Comparison of ENCODE assay signal across 8 cellular contexts in genomic region chr10:73247509-73248258, GRCh38. TPM values are rescaled to one million over a fixed set of nuclear protein-coding genes. Genes with fewer than 3 reads are reported as not detected.
DNase-seq lines count a peak whose midpoint lies in the region; ATAC-seq and TF ChIP-seq lines count a peak whose summit lies in the region.

No MANE protein-coding gene starts in this region.

- H4K91ac ChIP-seq in mesenchymal stem cell (ENCODE audit: low read length), result no peak overlapping the region

- ATAC-seq in esophagus mucosa, result no peak
- no peak for ATAC-seq in HG03432 (IDR thresholded peaks at IDR 0.05; ENCODE audit: unreplicated experiment)
- no peak for ATAC-seq in HG02981 (IDR thresholded peaks at IDR 0.05; ENCODE audit: unreplicated experiment)

- H2BK120ac ChIP-seq in mesenchymal stem cell (ENCODE audit: low read depth, low read length), result no peak overlapping the region

- no peak overlapping the region for H2AFZ ChIP-seq in mesenchymal stem cell (ENCODE audit: low read depth, low read length)

- H2BK15ac ChIP-seq in mesenchymal stem cell (ENCODE audit: low read depth, poor library complexity, severe bottlenecking), result no peak overlapping the region

- no peak overlapping the region for H3K23ac ChIP-seq in mesenchymal stem cell (ENCODE audit: low read length in 2 of 2)

- peak overlapping the region; percentile 90 for H3K4me2 ChIP-seq in mesenchymal stem cell (ENCODE audit: low read length, poor library complexity, severe bottlenecking)

- H3K4me1 ChIP-seq in ascending aorta (peaks cover 7 to 27% of the 10 kb centered on the region in 2 donors), mesenchymal stem cell (ENCODE audit: control insufficient read depth, insufficient read depth, low read depth, low read length) (peaks cover 12% of the 10 kb centered on the region)

- H4K8ac ChIP-seq in mesenchymal stem cell (ENCODE audit: low read length), result no peak overlapping the region

- H3K4me3 ChIP-seq in HFF-Myc (replicated peaks; ENCODE audit: low read depth, low read length) (peak overlapping the region; percentile 71), ascending aorta (peak overlapping the region; percentile 92 to 93), mesenchymal stem cell (ENCODE audit: insufficient read depth in 1 of 2, low read depth in 1 of 2, low read length in 2 of 2) (peak overlapping the region in 1 of 2 experiments; percentile 91)

- DNase-seq in A172 (ENCODE audit: low spot score), result peak; percentile 16
- no peak for DNase-seq in HFF-Myc (ENCODE audit: extremely low read depth, low read depth)
- DNase-seq in ascending aorta (ENCODE audit: low spot score in 2 of 2), result no peak
- DNase-seq in mesenchymal stem cell, result peak; percentile 20
- DNase-seq in NCI-H748 (lab: John Stamatoyannopoulos, UW; ENCODE audit: unreplicated experiment), result no peak

- H3K27ac ChIP-seq in ascending aorta (peak overlapping the region; percentile 71 to 83), mesenchymal stem cell (ENCODE audit: low read length, poor library complexity, severe bottlenecking) (peak overlapping the region; percentile 64)

- H3K36me3 ChIP-seq in ascending aorta, result peaks cover 2 to 28% of the 10 kb centered on the region in 2 donors
- peaks cover 9 to 51% of the 10 kb centered on the region in 2 experiments for H3K36me3 ChIP-seq in mesenchymal stem cell (ENCODE audit: control insufficient read depth in 1 of 2, insufficient read depth in 2 of 2, low read depth in 1 of 2, low read length in 2 of 2)

- H3K9me3 ChIP-seq in ascending aorta, result no peaks in the 10 kb centered on the region
- no peaks in the 10 kb centered on the region for H3K9me3 ChIP-seq in mesenchymal stem cell (ENCODE audit: control insufficient read depth, low read length)

- intact Hi-C loops in ascending aorta (cut with DNase I), result loop anchor here (2.0 to 10.0 kb wide), 4 partner anchors 79 to 497 kb away; partner anchors contain the start of genes CFAP70, ECD, FAM149B1 and SEC24C

- TF ChIP-seq CTCF in HFF-Myc (IDR thresholded peaks at IDR 0.05; ENCODE audit: low read depth, low read length, missing control alignments) (no peak), ascending aorta (IDR thresholded peaks at IDR 0.05) (no peak)

- H3K27me3 ChIP-seq in ascending aorta (no peaks in the 10 kb centered on the region), mesenchymal stem cell (ENCODE audit: control insufficient read depth in 1 of 2, insufficient read depth in 1 of 2, low read length in 2 of 2) (no peaks in the 10 kb centered on the region)

- 66% methylated on average over 3 of the region's 4 CpGs for WGBS in mesenchymal stem cell

- peak overlapping the region; percentile 96 for H3K9ac ChIP-seq in mesenchymal stem cell (ENCODE audit: low read length)

- H2BK12ac ChIP-seq in mesenchymal stem cell (ENCODE audit: low read length in 2 of 2), result no peak overlapping the region

- no peak overlapping the region for H3K4ac ChIP-seq in mesenchymal stem cell (ENCODE audit: low read depth in 1 of 2, low read length in 2 of 2)

- no peak overlapping the region for H2BK5ac ChIP-seq in mesenchymal stem cell (ENCODE audit: low read depth, low read length, poor library complexity, severe bottlenecking)

- no peak overlapping the region for H3K14ac ChIP-seq in mesenchymal stem cell (ENCODE audit: low read length in 2 of 2)

- H3K18ac ChIP-seq in mesenchymal stem cell (ENCODE audit: low read depth in 1 of 2, low read length in 2 of 2), result no peak overlapping the region

- peaks cover 12% of the 10 kb centered on the region for H3K79me1 ChIP-seq in mesenchymal stem cell (replicated peaks; ENCODE audit: low read length, poor library complexity, severe bottlenecking)

- peak overlapping the region; percentile 37 for H2AK5ac ChIP-seq in mesenchymal stem cell (ENCODE audit: low read length, severe bottlenecking)

RNA-seq across cellular contexts. Expression of gene DNAJC9, which starts 0.6 kb away (rescaled TPM):
- total RNA-seq in A172 (2014; rRNA removed; shearing (Covaris generic)), result 103 and 123 TPM in 2 replicates
- total RNA-seq in ascending aorta, result 5.3 TPM
- polyA plus RNA-seq in mesenchymal stem cell (2013, experiment 1 of 2), result 13.3 TPM
- polyA plus RNA-seq in mesenchymal stem cell (2013, experiment 2 of 2), result 13.1 TPM
- total RNA-seq in esophagus mucosa, result 19.3 TPM

RNA-seq across cellular contexts. Expression of gene MRPS16, which starts 4.8 kb away (rescaled TPM):
- 106 and 118 TPM in 2 replicates for total RNA-seq in A172 (2014; rRNA removed; shearing (Covaris generic))
- total RNA-seq in ascending aorta (44.5 TPM), esophagus mucosa (92.7 TPM)
- 64.8 TPM for polyA plus RNA-seq in mesenchymal stem cell (2013, experiment 1 of 2)
- 68.9 TPM for polyA plus RNA-seq in mesenchymal stem cell (2013, experiment 2 of 2)

Comparison
In these comparisons a context has a peak if more than half of its experiments do, and no peak if none do; other contexts are left out.
1. DNase-seq: peak in A172 (single experiment) and mesenchymal stem cell (single experiment); none in HFF-Myc (single experiment), ascending aorta (0 of 2) and NCI-H748 (single experiment).